In genomic region chr4:100504086-100504874, GRCh38 we compare ENCODE assay signal across 24 cellular contexts. TPM values are rescaled to one million over a fixed set of nuclear protein-coding genes. Genes with fewer than 3 reads are reported as not detected.
DNase-seq lines count a peak whose midpoint lies in the region; TF ChIP-seq lines count a peak whose summit lies in the region.
"Had no signal": no experiment of that assay in that cellular context is flagged by ENCODE, and none has a peak within 500 bp of the region (broad histone marks: within the 10 kb centered on the region; RNA-seq: fewer than 3 reads in every experiment).

No MANE protein-coding gene starts in this region.

- no peak overlapping the region for H3K9ac ChIP-seq in Loucy (ENCODE audit: low read depth, low read length, poor library complexity, severe bottlenecking)
- H3K9ac ChIP-seq: BLaER1 had no signal

- H3K9me3 ChIP-seq in Loucy (ENCODE audit: insufficient read depth, low read depth, low read length), result no peaks in the 10 kb centered on the region
- H3K9me3 ChIP-seq: BLaER1 had no signal

- no peak overlapping the region for H3K27ac ChIP-seq in caudate nucleus (ENCODE audit: low read depth, low read length)
- H3K27ac ChIP-seq: BLaER1, PC-9 had no signal

- H3K27ac Mint-ChIP-seq in chondrocyte (ENCODE audit: unreplicated experiment), result no peak overlapping the region
- H3K27ac Mint-ChIP-seq in osteocyte (ENCODE audit: unreplicated experiment), result no peak overlapping the region
- H3K27ac Mint-ChIP-seq: memory B cell had no signal

- H3K4me3 Mint-ChIP-seq in chondrocyte (ENCODE audit: unreplicated experiment) (no peak overlapping the region), osteocyte (ENCODE audit: unreplicated experiment) (no peak overlapping the region)
- H3K4me3 Mint-ChIP-seq: memory B cell had no signal

- peaks cover 4% of the 10 kb centered on the region for H3K4me1 ChIP-seq in Loucy (ENCODE audit: insufficient read depth, low read length, poor library complexity, severe bottlenecking)
- H3K4me1 ChIP-seq: BLaER1 had no signal

- H3F3A ChIP-seq in Loucy (ENCODE audit: low read depth), result no peaks in the 10 kb centered on the region

- no peaks in the 10 kb centered on the region for H3K9me2 ChIP-seq in Loucy (replicated peaks; ENCODE audit: low read depth, low read length)

- no peaks in the 10 kb centered on the region for H3K27me3 Mint-ChIP-seq in chondrocyte (ENCODE audit: low read depth)
- no peaks in the 10 kb centered on the region for H3K27me3 Mint-ChIP-seq in osteocyte (ENCODE audit: unreplicated experiment)
- H3K27me3 Mint-ChIP-seq: memory B cell had no signal

- TF ChIP-seq CTCF in Loucy (conservative IDR thresholded peaks at IDR 0.05; ENCODE audit: low read length), result peak; percentile 34; the same call in 1 of the 2 replicates
- TF ChIP-seq CTCF in chondrocyte (IDR thresholded peaks at IDR 0.05), result peak; percentile 47
- TF ChIP-seq CTCF in osteocyte (IDR thresholded peaks at IDR 0.05), result peak; percentile 6

- no peaks in the 10 kb centered on the region for H3K79me2 ChIP-seq in Loucy (ENCODE audit: insufficient read depth, low read length)

- H3K4me1 Mint-ChIP-seq in chondrocyte (ENCODE audit: low read depth) (peaks cover 3% of the 10 kb centered on the region), osteocyte (ENCODE audit: unreplicated experiment) (peaks cover 16% of the 10 kb centered on the region)
- H3K4me1 Mint-ChIP-seq: memory B cell had no signal

- peak; percentile 3 for DNase-seq in activated CD4-positive, alpha-beta T cell treated with anti-CD3 and anti-CD28 coated beads for 48 hours
- DNase-seq in activated CD4-positive, alpha-beta T cell treated with anti-CD3 and anti-CD28 coated beads, Interleukin-2, amount 50 U/mL, for 4 hours, result no peak
- no peak for DNase-seq in chondrocyte (ENCODE audit: low spot score)
- no peak for DNase-seq in osteocyte (ENCODE audit: extremely low spot score, unreplicated experiment)
- DNase-seq in NCI-H1105 (lab: John Stamatoyannopoulos, UW), result no peak
- no peak for DNase-seq in NCI-H524 treated with DMSO at 0.1 percent for 48 hours (lab: John Stamatoyannopoulos, UW)
- DNase-seq in caudate nucleus (lab: John Stamatoyannopoulos, UW), result no peak
- DNase-seq: ACHN; activated CD4-positive, CD25-positive, alpha-beta regulatory T cell treated with anti-CD3 and anti-CD28 coated beads, Interleukin-2, amount 50 U/mL, for 72 hours; activated naive CD4-positive, alpha-beta T cell; activated T-cell treated with anti-CD3 and anti-CD28 coated beads, Interleukin-2, amount 50 U/mL, for 48 hours; DMS53; H7; NCI-H1092 treated with DMSO at 0.1 percent for 48 hours; NCI-H1930; NCI-H748 treated with DMSO at 0.1 percent for 48 hours; nucleus accumbens; PC-9; Right ventricle myocardium superior; small intestine had no signal

- H3K27me3 ChIP-seq in Loucy (ENCODE audit: insufficient read depth, low read length, poor library complexity, severe bottlenecking), result no peaks in the 10 kb centered on the region
- H3K27me3 ChIP-seq: BLaER1 had no signal

- no peaks in the 10 kb centered on the region for H4K20me1 ChIP-seq in Loucy (ENCODE audit: insufficient read depth, low read length, poor library complexity, severe bottlenecking)
- H4K20me1 ChIP-seq: BLaER1 had no signal

- H3K4me3 ChIP-seq in Loucy (ENCODE audit: low read length, poor library complexity, severe bottlenecking), result no peak overlapping the region
- H3K4me3 ChIP-seq: BLaER1, PC-9 had no signal

- no peaks in the 10 kb centered on the region for H3K36me3 Mint-ChIP-seq in chondrocyte (ENCODE audit: low read depth)
- no peaks in the 10 kb centered on the region for H3K36me3 Mint-ChIP-seq in osteocyte (ENCODE audit: unreplicated experiment)
- H3K36me3 Mint-ChIP-seq: memory B cell had no signal

- H3K4me2 ChIP-seq in Loucy (ENCODE audit: low read depth, low read length, poor library complexity, severe bottlenecking), result no peak overlapping the region
- H3K4me2 ChIP-seq: BLaER1, PC-9 had no signal

- H3K36me3 ChIP-seq in Loucy (ENCODE audit: insufficient read depth, low read length), result no peaks in the 10 kb centered on the region
- H3K36me3 ChIP-seq: BLaER1 had no signal

- H2AFZ ChIP-seq in Loucy (ENCODE audit: low read length), result no peak overlapping the region
- H2AFZ ChIP-seq: PC-9 had no signal

- H3K9me3 Mint-ChIP-seq in chondrocyte (ENCODE audit: low read depth), result no peaks in the 10 kb centered on the region
- H3K9me3 Mint-ChIP-seq in osteocyte (ENCODE audit: unreplicated experiment), result no peaks in the 10 kb centered on the region
- H3K9me3 Mint-ChIP-seq: memory B cell had no signal

RNA-seq across cellular contexts. Expression of gene EMCN, which starts 13.5 kb away (rescaled TPM):
- 0.19 TPM in 1 of 3 replicates, not detected in the others for total RNA-seq in chondrocyte
- 3.3 and 4.1 TPM in 2 replicates for total RNA-seq in osteocyte
- total RNA-seq: bronchial epithelial cell, H7, PC-9 had no signal
